19 cellular contexts compared by ENCODE assay signal in the genomic region with DNA sequence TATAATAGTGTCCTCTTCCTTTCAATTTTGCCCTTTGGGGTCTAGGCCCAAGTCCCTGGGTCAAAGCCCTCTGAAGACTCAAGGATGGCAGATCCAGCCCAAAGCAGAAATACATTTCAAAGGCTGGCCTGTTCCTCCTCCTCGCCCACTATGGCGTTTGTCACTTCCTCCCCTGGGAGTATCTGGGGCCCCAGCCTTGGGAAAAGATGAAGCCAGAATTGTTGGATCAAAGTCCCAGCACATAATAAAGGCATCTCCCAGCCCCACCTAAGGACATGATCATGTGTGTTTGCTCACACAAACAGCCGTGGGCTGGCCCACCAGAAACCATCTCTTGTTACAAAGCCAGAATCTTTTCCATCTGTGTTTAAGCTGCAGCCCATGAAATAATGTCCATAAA. TPM values are rescaled to one million over a fixed set of nuclear protein-coding genes. Genes with fewer than 3 reads are reported as not detected.
A peak's percentile ranks its signal among the peaks of the same experiment; 100 is the strongest.
DNase-seq lines count a peak whose midpoint lies in the region; ATAC-seq and TF ChIP-seq lines count a peak whose summit lies in the region.
"Had no signal": no experiment of that assay in that cellular context is flagged by ENCODE, and none has a peak within 500 bp of the region (broad histone marks: within the 10 kb centered on the region; RNA-seq: fewer than 3 reads in every experiment).

No MANE protein-coding gene starts in this region.

- H3K9ac ChIP-seq in mesenchymal stem cell (ENCODE audit: low read length): no peak overlapping the region

- DNase-seq in CD1c-positive myeloid dendritic cell (ENCODE audit: extremely low spot score): peak; percentile 36
- peak; percentile 17 for DNase-seq in ecto neural progenitor cell (ENCODE audit: low spot score)
- DNase-seq in mesenchymal stem cell: no peak
- no peak for DNase-seq in thoracic aorta (ENCODE audit: low spot score)
- no peak for DNase-seq in activated CD4-positive, alpha-beta T cell treated with anti-CD3 and anti-CD28 coated beads, Interleukin-2, amount 50 U/mL, for 4 hours
- no peak for DNase-seq in NCI-H1105 (lab: John Stamatoyannopoulos, UW)
- no peak for DNase-seq in DMS 273 (lab: John Stamatoyannopoulos, UW; ENCODE audit: unreplicated experiment)
- DNase-seq: CD8-positive, alpha-beta memory T cell; GOT3; KG1; NCI-H187 treated with DMSO at 0.1 percent for 48 hours; NCI-H2171; NCI-H82; Right ventricle myocardium superior had no signal

- H3K18ac ChIP-seq in mesenchymal stem cell (ENCODE audit: low read depth in 1 of 2, low read length in 2 of 2): peak overlapping the region; percentile 45 to 61

- H2AFZ ChIP-seq in mesenchymal stem cell (ENCODE audit: low read depth, low read length): no peak overlapping the region

- 83% methylated on average over 3 of the region's 3 CpGs for WGBS in mesenchymal stem cell

- no peak overlapping the region for H3K27ac ChIP-seq in mesenchymal stem cell (ENCODE audit: low read length, poor library complexity, severe bottlenecking)
- peak overlapping the region; percentile 47 to 76 for H3K27ac ChIP-seq in thoracic aorta
- H3K27ac ChIP-seq: A549 had no signal

- H3K4me1 ChIP-seq in mesenchymal stem cell (ENCODE audit: control insufficient read depth, insufficient read depth, low read depth, low read length) (peaks cover 7% of the 10 kb centered on the region), thoracic aorta (ENCODE audit: control insufficient read depth in 1 of 2, low read depth in 2 of 2) (peaks cover 8 to 68% of the 10 kb centered on the region in 2 donors)
- H3K4me1 ChIP-seq: A549 had no signal

- no peak overlapping the region for H3K4me3 ChIP-seq in mesenchymal stem cell (ENCODE audit: insufficient read depth in 1 of 2, low read depth in 1 of 2, low read length in 2 of 2)
- H3K4me3 ChIP-seq in thoracic aorta: no peak overlapping the region
- H3K4me3 ChIP-seq: A549 had no signal

- no peak overlapping the region for H4K8ac ChIP-seq in mesenchymal stem cell (ENCODE audit: low read length)

- no peaks in the 10 kb centered on the region for H3K79me1 ChIP-seq in mesenchymal stem cell (replicated peaks; ENCODE audit: low read length, poor library complexity, severe bottlenecking)

- H2BK15ac ChIP-seq in mesenchymal stem cell (ENCODE audit: low read depth, poor library complexity, severe bottlenecking): peak overlapping the region; percentile 73

- H3K36me3 ChIP-seq in mesenchymal stem cell (ENCODE audit: control insufficient read depth in 1 of 2, insufficient read depth in 2 of 2, low read depth in 1 of 2, low read length in 2 of 2): no peaks in the 10 kb centered on the region
- H3K36me3 ChIP-seq in thoracic aorta: no peaks in the 10 kb centered on the region

- H2BK12ac ChIP-seq in mesenchymal stem cell (ENCODE audit: low read length in 2 of 2): peak overlapping the region; percentile 21 to 59

- no peak overlapping the region for H2BK5ac ChIP-seq in mesenchymal stem cell (ENCODE audit: low read depth, low read length, poor library complexity, severe bottlenecking)

- no peak for TF ChIP-seq CTCF in thoracic aorta (IDR thresholded peaks at IDR 0.05)

- no peak overlapping the region for H3K4me2 ChIP-seq in mesenchymal stem cell (ENCODE audit: low read length, poor library complexity, severe bottlenecking)
- H3K4me2 ChIP-seq: A549 had no signal

- no peak overlapping the region for H2AK5ac ChIP-seq in mesenchymal stem cell (ENCODE audit: low read length, severe bottlenecking)

- ATAC-seq in thoracic aorta (ENCODE audit: insufficient number of reproducible peaks, low FRiP score, low read depth) (no peak), GM21786 (IDR thresholded peaks at IDR 0.05; ENCODE audit: unreplicated experiment) (no peak)
- ATAC-seq: A549 had no signal

- H3K23ac ChIP-seq in mesenchymal stem cell (ENCODE audit: low read length in 2 of 2): no peak overlapping the region

- H3K27me3 ChIP-seq in mesenchymal stem cell (ENCODE audit: control insufficient read depth in 1 of 2, insufficient read depth in 1 of 2, low read length in 2 of 2) (no peaks in the 10 kb centered on the region), thoracic aorta (replicated peaks; ENCODE audit: insufficient read depth) (no peaks in the 10 kb centered on the region)

- peak overlapping the region in 1 of 2 experiments; percentile 24 for H3K4ac ChIP-seq in mesenchymal stem cell (ENCODE audit: low read depth in 1 of 2, low read length in 2 of 2)

- H4K91ac ChIP-seq in mesenchymal stem cell (ENCODE audit: low read length): peak overlapping the region; percentile 34

- peak overlapping the region; percentile 15 for H2BK120ac ChIP-seq in mesenchymal stem cell (ENCODE audit: low read depth, low read length)

- no peak overlapping the region for H3K14ac ChIP-seq in mesenchymal stem cell (ENCODE audit: low read length in 2 of 2)

- H3K9me3 ChIP-seq in mesenchymal stem cell (ENCODE audit: control insufficient read depth, low read length): no peaks in the 10 kb centered on the region
- no peaks in the 10 kb centered on the region for H3K9me3 ChIP-seq in thoracic aorta
- H3K9me3 ChIP-seq: A549 had no signal

RNA-seq across cellular contexts. Expression of gene HAAO, which starts 50.0 kb away (rescaled TPM):
- polyA plus RNA-seq in mesenchymal stem cell (2013, experiment 1 of 2): 1.9 TPM
- 1.8 TPM for polyA plus RNA-seq in mesenchymal stem cell (2013, experiment 2 of 2)
- total RNA-seq in thoracic aorta: 10 to 100 TPM; 25.3 to 33.7 TPM
- total RNA-seq: Daoy, M059J, NCI-H460 had no signal
- polyA plus RNA-seq: A549; CD8-positive, alpha-beta memory T cell had no signal

Comparison
In these comparisons a context has a peak if more than half of its experiments do, and no peak if none do; other contexts are left out.
1. DNase-seq: peak in CD1c-positive myeloid dendritic cell (single experiment) and ecto neural progenitor cell (single experiment); none in mesenchymal stem cell (single experiment), thoracic aorta (single experiment), activated CD4-positive, alpha-beta T cell treated with anti-CD3 and anti-CD28 coated beads, Interleukin-2, amount 50 U/mL, for 4 hours (0 of 2), NCI-H1105 (single experiment) and DMS 273 (single experiment).